19 cellular contexts compared by ENCODE assay signal in the genomic region with DNA sequence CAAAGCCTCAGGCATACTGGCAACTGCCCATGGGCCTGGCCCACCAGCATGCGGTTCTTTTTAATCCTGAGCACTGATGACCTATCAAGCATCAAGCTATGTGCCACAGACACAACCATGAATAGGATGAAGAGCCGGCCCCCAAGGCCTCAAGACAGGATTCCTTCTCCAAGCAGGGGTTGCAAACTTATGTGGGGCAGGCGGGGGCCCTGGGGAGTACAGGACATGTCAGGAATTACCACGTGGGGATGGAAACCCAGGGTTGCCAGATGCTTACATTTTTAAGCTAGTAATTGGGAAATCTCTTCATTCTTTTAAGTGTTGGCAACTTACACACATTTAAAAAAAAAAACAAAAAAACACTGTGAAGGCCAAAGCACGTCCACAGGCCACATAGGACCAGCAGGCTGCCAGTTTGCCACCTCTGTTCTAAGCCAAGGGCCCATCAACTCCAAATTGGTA. TPM values are rescaled to one million over a fixed set of nuclear protein-coding genes. Genes with fewer than 3 reads are reported as not detected.
DNase-seq lines count a peak whose midpoint lies in the region; ATAC-seq and TF ChIP-seq lines count a peak whose summit lies in the region.
"Had no signal": no experiment of that assay in that cellular context is flagged by ENCODE, and none has a peak within 500 bp of the region (broad histone marks: within the 10 kb centered on the region; RNA-seq: fewer than 3 reads in every experiment).

No MANE protein-coding gene starts in this region.

- H3K4me2 ChIP-seq in IMR-90 (ENCODE audit: low read depth, low read length), result no peak overlapping the region

- intact Hi-C loops in IMR-90 (cut with micrococcal nuclease), result no loop called here

- H3K9me1 ChIP-seq in IMR-90 (ENCODE audit: insufficient read depth, low read length), result peaks cover 3% of the 10 kb centered on the region; the same call in 1 of the 2 replicates

- peak overlapping the region; percentile 7; the same call in 1 of the 3 replicates for H2BK15ac ChIP-seq in IMR-90 (ENCODE audit: low read depth, low read length)

- H3K9ac ChIP-seq in IMR-90 (ENCODE audit: low read depth, low read length), result no peak overlapping the region; the same call in 1 of the 2 replicates

- H3K23ac ChIP-seq in IMR-90 (ENCODE audit: low read depth, low read length), result no peak overlapping the region

- H4K8ac ChIP-seq in IMR-90 (ENCODE audit: low read depth in 2 of 2, low read length in 2 of 2), result no peak overlapping the region

- no peak overlapping the region for H2AK5ac ChIP-seq in IMR-90 (ENCODE audit: low read depth, low read length)

- H3K56ac ChIP-seq in IMR-90 (ENCODE audit: extremely low read depth, insufficient read depth, low read length), result no peak overlapping the region

- TF ChIP-seq CTCF in IMR-90 (conservative IDR thresholded peaks at IDR 0.05; ENCODE audit: low read depth, low read length) (no peak), neural crest cell (conservative IDR thresholded peaks at IDR 0.05) (no peak)

- no peak overlapping the region for H4K91ac ChIP-seq in IMR-90 (ENCODE audit: insufficient read depth, low read depth, low read length)

- 40% methylated on average over 1 of the region's 5 CpGs; no CpG with 5 or more reads in 1 of the 2 experiments for WGBS in IMR-90 (ENCODE audit: extremely low coverage in 2 of 2, insufficient read length in 1 of 2), 2 experiments

- BruUV-seq in IMR-90 (replicated peaks; lab: Mats Ljungman, UMichigan), result no TSS peak

- H3K4me1 Mint-ChIP-seq in neural crest cell, result peaks cover 28% of the 10 kb centered on the region

- no peak overlapping the region for H2AFZ ChIP-seq in IMR-90 (replicated peaks; ENCODE audit: low read length, poor library complexity)

- H4K5ac ChIP-seq in IMR-90 (ENCODE audit: low read depth, low read length), result no peak overlapping the region

- in situ Hi-C loops in IMR-90 (cut with MboI; ENCODE audit: low sequenced_read_pairs), result no loop called here

- no peaks in the 10 kb centered on the region for H3K79me1 ChIP-seq in IMR-90 (ENCODE audit: low read depth in 1 of 2, low read length in 2 of 2)

- no peak overlapping the region for H3K4ac ChIP-seq in IMR-90 (ENCODE audit: low read depth, low read length)

- no peak for TF ChIP-seq POLR2A in IMR-90 (IDR thresholded peaks at IDR 0.05; ENCODE audit: low read depth, low read length)

- no peak overlapping the region for H3K4me3 ChIP-seq in IMR-90 (ENCODE audit: insufficient read depth, low read depth, low read length)
- H3K4me3 ChIP-seq: cardiac muscle cell, psoas muscle, SJSA1 had no signal

- no peak overlapping the region for H2AK9ac ChIP-seq in IMR-90 (replicated peaks; ENCODE audit: low read depth, low read length, poor library complexity)

- H3K9me3 ChIP-seq in IMR-90 (ENCODE audit: control insufficient read depth, insufficient read depth, low read length), result no peaks in the 10 kb centered on the region
- H3K9me3 ChIP-seq: psoas muscle, SJSA1 had no signal

- no peaks in the 10 kb centered on the region for H4K20me1 ChIP-seq in IMR-90 (ENCODE audit: insufficient read depth, low read length)

- CTCF ChIA-PET in IMR-90 (lab: Yijun Ruan, JAX), result no interaction called here

- H3K27me3 ChIP-seq in IMR-90 (ENCODE audit: control insufficient read depth, insufficient read depth, low read length), result peaks cover 5% of the 10 kb centered on the region; the same call in 1 of the 2 replicates
- H3K27me3 ChIP-seq: cardiac muscle cell, SJSA1 had no signal

- no peak overlapping the region for H2BK5ac ChIP-seq in IMR-90 (ENCODE audit: low read depth, low read length, poor library complexity, severe bottlenecking)

- no peak overlapping the region; the same call in 1 of the 2 replicates for H2BK20ac ChIP-seq in IMR-90 (ENCODE audit: low read depth, low read length)

- peaks cover 10% of the 10 kb centered on the region for H3K36me3 Mint-ChIP-seq in neural crest cell (ENCODE audit: low read depth)

- peak; percentile 78 for DNase-seq in AG08395 (ENCODE audit: low spot score)
- peak; percentile 19 for DNase-seq in IMR-90
- DNase-seq in epidermal melanocyte (ENCODE audit: insufficient read length, low spot score), result peak; percentile 68
- DNase-seq in neural crest cell (ENCODE audit: low read depth, low spot score), result no peak
- DNase-seq in activated naive CD4-positive, alpha-beta T cell (lab: John Stamatoyannopoulos, UW), result no peak
- no peak for DNase-seq in COLO829 (ENCODE audit: low spot score)
- DNase-seq in DMS53 (lab: John Stamatoyannopoulos, UW), result no peak
- no peak for DNase-seq in HuH-7 (ENCODE audit: low spot score)
- DNase-seq: activated CD4-positive, alpha-beta T cell treated with anti-CD3 and anti-CD28 coated beads for 48 hours; AML-193; effector CD8-positive, alpha-beta T cell; naive thymus-derived CD4-positive, alpha-beta T cell; NCI-H2029 treated with DMSO at 0.1 percent for 48 hours; OCI-M1; psoas muscle; stimulated activated naive CD8-positive, alpha-beta T cell treated with anti-CD3 and anti-CD28 coated beads, Interleukin-15, amount 100 ng/mL, for 72 hours had no signal

- H3K14ac ChIP-seq in IMR-90 (replicated peaks; ENCODE audit: low read depth, low read length), result no peak overlapping the region

- H3K36me3 ChIP-seq in IMR-90 (ENCODE audit: control insufficient read depth, insufficient read depth, low read length), result no peaks in the 10 kb centered on the region
- H3K36me3 ChIP-seq: cardiac muscle cell, SJSA1 had no signal

- peak; percentile 64 for ATAC-seq in IMR-90 (ENCODE audit: low read depth)
- ATAC-seq: activated naive CD4-positive, alpha-beta T cell treated with anti-CD3 and anti-CD28 coated beads, Interleukin-2, amount 50 U/mL, for 72 hours; naive thymus-derived CD4-positive, alpha-beta T cell; psoas muscle; stimulated activated naive CD8-positive, alpha-beta T cell treated with anti-CD3 and anti-CD28 coated beads, Interleukin-15, amount 100 ng/mL, for 72 hours had no signal

- H3K4me3 Mint-ChIP-seq in neural crest cell, result no peak overlapping the region
- H3K4me3 Mint-ChIP-seq: stimulated activated naive CD8-positive, alpha-beta T cell treated with anti-CD3 and anti-CD28 coated beads, Interleukin-15, amount 100 ng/mL, for 72 hours had no signal

- H3K18ac ChIP-seq in IMR-90 (ENCODE audit: low read depth, low read length), result no peak overlapping the region

- H3K27me3 Mint-ChIP-seq in neural crest cell (ENCODE audit: low read depth), result no peaks in the 10 kb centered on the region
- H3K27me3 Mint-ChIP-seq: naive thymus-derived CD4-positive, alpha-beta T cell; stimulated activated naive CD8-positive, alpha-beta T cell treated with anti-CD3 and anti-CD28 coated beads, Interleukin-15, amount 100 ng/mL, for 72 hours had no signal

- H3K4me1 ChIP-seq in IMR-90 (ENCODE audit: control insufficient read depth, insufficient read depth, low read length), result peaks cover 9% of the 10 kb centered on the region
- H3K4me1 ChIP-seq: psoas muscle, SJSA1 had no signal

- H3K27ac ChIP-seq in IMR-90 (ENCODE audit: insufficient read depth, low read length), result peak overlapping the region; percentile 4; the same call in 1 of the 2 replicates
- H3K27ac ChIP-seq: cardiac muscle cell, psoas muscle, SJSA1 had no signal

- dilution Hi-C loops in IMR-90 (cut with HindIII; ENCODE audit: low sequenced_read_pairs, unreplicated experiment), result no loop called here

- POLR2A ChIA-PET in IMR-90 (lab: Charles Lee; ENCODE audit: unreplicated experiment), result no interaction called here

- H2BK120ac ChIP-seq in IMR-90 (ENCODE audit: low read depth, low read length), result no peak overlapping the region

- TF ChIP-seq RAD21 in IMR-90 (IDR thresholded peaks at IDR 0.05; ENCODE audit: low read length), result no peak

- no peaks in the 10 kb centered on the region for H3K9me3 Mint-ChIP-seq in neural crest cell
- H3K9me3 Mint-ChIP-seq: activated naive CD4-positive, alpha-beta T cell treated with anti-CD3 and anti-CD28 coated beads, Interleukin-2, amount 50 U/mL, for 72 hours had no signal

- H3K27ac Mint-ChIP-seq in neural crest cell (ENCODE audit: unreplicated experiment), result peak overlapping the region; percentile 19
- H3K27ac Mint-ChIP-seq: stimulated activated naive CD8-positive, alpha-beta T cell treated with anti-CD3 and anti-CD28 coated beads, Interleukin-15, amount 100 ng/mL, for 72 hours had no signal

TF ChIP-seq in IMR-90, 13 proteins besides CTCF, POLR2A, EP300 and RAD21:
- no peak for TF ChIP-seq BHLHE40 (IDR thresholded peaks at IDR 0.05; ENCODE audit: low read depth, low read length)
- no peak for TF ChIP-seq FOS (IDR thresholded peaks at IDR 0.05; ENCODE audit: low read depth, low read length)

RNA-seq across cellular contexts. Expression of gene BDH1, which starts 32.9 kb away (rescaled TPM):
- 2.7 and 3.1 TPM in 2 replicates for total RNA-seq in IMR-90 (2012; rRNA removed)
- polyA plus RNA-seq in IMR-90 (2012; rRNA removed), result 4.0 and 4.4 TPM in 2 replicates
- 0.74 and 2.6 TPM in 2 replicates for polyA plus RNA-seq in IMR-90 (2012; cell fraction: cytosol; rRNA removed)
- polyA plus RNA-seq in IMR-90 (2012; cell fraction: nucleus; rRNA removed; ENCODE audit: low replicate concordance), result 9.9 and 10.1 TPM in 2 replicates
- total RNA-seq in neural crest cell, result 28.7 and 32.2 TPM in 2 replicates

Comparison
In these comparisons a context has a peak if more than half of its experiments do, and no peak if none do; other contexts are left out.
1. DNase-seq: peak in AG08395 (single experiment), IMR-90 (single experiment) and epidermal melanocyte (single experiment); none in neural crest cell (single experiment), activated naive CD4-positive, alpha-beta T cell (0 of 4), COLO829 (single experiment), DMS53 (single experiment) and HuH-7 (single experiment).